8 cellular contexts compared by ENCODE assay signal in the genomic region with DNA sequence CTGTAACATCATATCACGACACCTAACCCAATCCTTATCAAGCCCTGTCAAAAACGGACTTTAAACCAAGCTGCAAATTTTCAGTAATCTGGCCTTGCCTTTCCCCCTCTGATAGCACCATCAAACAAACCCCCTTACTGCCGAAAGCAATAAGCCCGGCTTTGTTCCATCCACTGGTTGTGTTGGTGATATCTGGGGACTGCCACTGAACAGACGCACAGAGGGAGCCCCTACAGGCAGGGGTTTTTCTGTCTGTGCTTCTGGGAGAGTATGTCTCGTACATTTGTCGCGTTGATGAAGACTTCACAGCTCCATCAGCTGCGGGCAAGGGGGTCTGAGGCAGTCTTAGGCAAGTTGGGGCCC. TPM values are rescaled to one million over a fixed set of nuclear protein-coding genes. Genes with fewer than 3 reads are reported as not detected.
DNase-seq lines count a peak whose midpoint lies in the region; ATAC-seq, FAIRE-seq and TF ChIP-seq lines count a peak whose summit lies in the region.

No MANE protein-coding gene starts in this region.

- ATAC-seq in GM19467 (IDR thresholded peaks at IDR 0.05; ENCODE audit: unreplicated experiment) (no peak), GM19351 (IDR thresholded peaks at IDR 0.05; ENCODE audit: unreplicated experiment) (no peak)

- H3K27me3 ChIP-seq in bronchial epithelial cell (ENCODE audit: control insufficient read depth, insufficient read depth, low read length), result no peaks in the 10 kb centered on the region
- no peaks in the 10 kb centered on the region for H3K27me3 ChIP-seq in muscle layer of duodenum (ENCODE audit: low read depth, low read length)

- FAIRE-seq in bronchial epithelial cell (lab: Jason Lieb, UNC), result no peak

- peak overlapping the region; percentile 45 for H3K4me3 ChIP-seq in GM12865 (ENCODE audit: low read depth, low read length)
- peak overlapping the region; percentile 63 for H3K4me3 ChIP-seq in bronchial epithelial cell (ENCODE audit: low read depth, low read length)
- peak overlapping the region; percentile 65 to 76 for H3K4me3 ChIP-seq in muscle layer of duodenum (ENCODE audit: low read depth in 1 of 2, low read length in 2 of 2)

- DNase-seq in GM12865 (ENCODE audit: low read depth) (no peak), KG1 (lab: John Stamatoyannopoulos, UW) (peak; percentile 64), bronchial epithelial cell (ENCODE audit: low read depth) (peak; percentile 37), NCI-H774 (lab: John Stamatoyannopoulos, UW) (no peak), ureter (ENCODE audit: low spot score) (no peak)

- H3K27ac ChIP-seq in muscle layer of duodenum (ENCODE audit: low read length), result peak overlapping the region; percentile 45

- peaks cover 19% of the 10 kb centered on the region for H3K36me3 ChIP-seq in bronchial epithelial cell (ENCODE audit: control insufficient read depth, insufficient read depth, low read length)
- peaks cover 10 to 11% of the 10 kb centered on the region in 2 donors for H3K36me3 ChIP-seq in muscle layer of duodenum (ENCODE audit: control insufficient read depth in 1 of 2, insufficient read depth in 2 of 2, low read length in 2 of 2)

- H3K9me3 ChIP-seq in muscle layer of duodenum (ENCODE audit: control insufficient read depth in 1 of 2, low read length in 2 of 2), result no peaks in the 10 kb centered on the region

- H3K4me1 ChIP-seq in muscle layer of duodenum (ENCODE audit: control insufficient read depth in 1 of 2, insufficient read depth in 2 of 2, low read length in 2 of 2), result peaks cover 19 to 25% of the 10 kb centered on the region in 2 donors

- TF ChIP-seq CTCF in GM12865 (IDR thresholded peaks at IDR 0.05; ENCODE audit: insufficient read depth, low read depth, low read length, missing control alignments), result no peak
- TF ChIP-seq CTCF in bronchial epithelial cell (IDR thresholded peaks at IDR 0.05; ENCODE audit: insufficient read depth, low read length, severe bottlenecking), result peak; percentile 11

RNA-seq across cellular contexts. Expression of gene PLAU, which starts 0.6 kb away (rescaled TPM):
- 26.3 and 30.0 TPM in 2 replicates for total RNA-seq in bronchial epithelial cell
- total RNA-seq in ureter, result 13.8 TPM

RNA-seq across cellular contexts. Expression of gene CAMK2G, which starts 36.0 kb away (rescaled TPM):
- total RNA-seq in bronchial epithelial cell (13.4 and 16.5 TPM in 2 replicates), ureter (80.5 TPM)

Comparison
In these comparisons a context has a peak if more than half of its experiments do, and no peak if none do; other contexts are left out.
1. DNase-seq: peak in KG1 (single experiment) and bronchial epithelial cell (single experiment); none in GM12865 (single experiment), NCI-H774 (single experiment) and ureter (single experiment).
2. Peak in every context shown above with its lines, with median percentiles within 50 percentile points of each other: H3K4me3 ChIP-seq.